ENCODE assay signal across 13 cellular contexts in the genomic region with DNA sequence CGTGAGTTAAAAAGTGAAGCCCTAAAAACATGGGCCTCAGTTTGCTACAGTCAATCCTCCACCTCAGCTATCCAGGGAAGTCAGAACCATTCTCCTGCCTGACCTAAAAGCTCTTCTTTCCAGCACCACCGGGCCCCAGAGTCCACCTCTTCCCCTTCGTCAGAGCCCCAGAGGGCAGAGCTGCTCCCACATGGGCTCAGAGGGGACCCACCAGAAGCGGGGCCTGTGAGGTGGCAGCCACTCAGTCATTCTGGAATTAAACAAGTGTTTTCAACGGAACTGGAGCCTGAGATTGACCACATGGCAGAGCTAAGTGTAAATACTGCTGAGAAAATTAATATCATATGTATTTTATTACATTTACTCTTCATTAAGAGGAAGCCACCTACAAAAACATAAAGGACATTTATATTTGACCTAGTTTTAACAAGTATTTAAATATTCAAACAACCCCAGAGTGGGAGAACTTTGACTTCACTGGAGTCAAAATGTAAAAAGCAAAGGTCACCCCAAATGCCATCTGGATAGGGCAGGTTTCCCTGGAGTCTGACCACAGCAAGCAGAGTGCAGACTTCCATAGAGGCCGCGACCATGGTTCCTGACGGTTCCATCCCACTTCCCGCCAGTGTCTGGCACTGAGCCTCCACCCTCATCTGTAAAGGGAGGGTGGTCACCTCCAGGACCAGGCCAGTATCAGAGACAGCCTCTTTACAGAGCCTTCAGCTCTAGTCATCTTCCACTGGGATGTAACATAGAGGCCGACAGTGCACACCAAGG. TPM values are rescaled to one million over a fixed set of nuclear protein-coding genes. Genes with fewer than 3 reads are reported as not detected.
DNase-seq lines count a peak whose midpoint lies in the region; ATAC-seq, FAIRE-seq and TF ChIP-seq lines count a peak whose summit lies in the region.
"Had no signal": no experiment of that assay in that cellular context is flagged by ENCODE, and none has a peak within 500 bp of the region (broad histone marks: within the 10 kb centered on the region; RNA-seq: fewer than 3 reads in every experiment).

No MANE protein-coding gene starts in this region.

- H3K36me3 ChIP-seq in heart right ventricle: peaks cover 0 to 31% (median 20%) of the 10 kb centered on the region in 9 donors
- no peaks in the 10 kb centered on the region for H3K36me3 ChIP-seq in kidney (ENCODE audit: control insufficient read depth in 1 of 2, insufficient read depth in 2 of 2, low read length in 2 of 2)
- H3K36me3 ChIP-seq in thyroid gland: peaks cover 3 to 7% of the 10 kb centered on the region in 2 donors
- peaks cover 20% of the 10 kb centered on the region for H3K36me3 ChIP-seq in WERI-Rb-1

- WGBS in heart right ventricle, 2 donors: 58 to 68% methylated on average over 10 of the region's 10 CpGs
- WGBS in thyroid gland, 2 donors: 66 to 71% methylated on average over 9 to 10 of the region's 10 CpGs

- peaks cover 9 to 44% (median 25%) of the 10 kb centered on the region in 9 donors for H3K4me1 ChIP-seq in heart right ventricle
- H3K4me1 ChIP-seq in kidney (ENCODE audit: control insufficient read depth in 1 of 2, insufficient read depth in 1 of 2, low read depth in 1 of 2, low read length in 2 of 2): peaks cover 0 to 9% of the 10 kb centered on the region in 2 donors
- H3K4me1 ChIP-seq in thyroid gland: peaks cover 19 to 46% of the 10 kb centered on the region in 2 donors

- no peak overlapping the region for H3K9ac ChIP-seq in kidney (ENCODE audit: low read length in 2 of 2)

- H3K27ac ChIP-seq in heart right ventricle (peak overlapping the region in 6 of 10 donors; percentile 23 to 62 (median 40)), kidney (ENCODE audit: low read depth in 2 of 2, low read length in 2 of 2) (no peak overlapping the region), thyroid gland (no peak overlapping the region), WERI-Rb-1 (no peak overlapping the region)
- H3K27ac ChIP-seq: epithelial cell of prostate had no signal

- H3K4me3 ChIP-seq in heart right ventricle (no peak overlapping the region), kidney (ENCODE audit: low read length in 2 of 2) (no peak overlapping the region), thyroid gland (replicated peaks in 1 of 3) (no peak overlapping the region), WERI-Rb-1 (ENCODE audit: low read depth, low read length) (no peak overlapping the region)

- in situ Hi-C loops in GM13977 (cut with MboI; ENCODE audit: low pct_unique_long_range_greater_than_20kb, low sequenced_read_pairs, unreplicated experiment): no loop called here

- DNase-seq in heart right ventricle (no peak), Right ventricle myocardium superior (no peak), activated B cell treated with CpG ODN at 0.5 μM for 24 hours (no peak), kidney (peak; percentile 72), thyroid gland (peak; percentile 28 to 32), GM13977 (ENCODE audit: low spot score) (no peak), HTR-8/SVneo (ENCODE audit: insufficient read length, low spot score) (no peak), WERI-Rb-1 (no peak)
- DNase-seq: COR-L47; MM.1S; NK-92 treated with Interleukin-12 subunit alpha and Interleukin-12 subunit beta, amount 100 ng/mL, for 24 hours had no signal

- H3K4me3 Mint-ChIP-seq in activated B cell treated with CpG ODN at 0.5 μM for 24 hours: peak overlapping the region; percentile 66

- no peak for TF ChIP-seq POLR2A in thyroid gland (IDR thresholded peaks at IDR 0.05)

- H3K9me3 ChIP-seq in heart right ventricle: peaks cover 0 to 24% (median 3%) of the 10 kb centered on the region in 11 donors
- H3K9me3 ChIP-seq in kidney (ENCODE audit: control insufficient read depth in 1 of 2, low read length in 2 of 2): peaks cover 0 to 8% of the 10 kb centered on the region in 2 donors
- H3K9me3 ChIP-seq in thyroid gland: no peaks in the 10 kb centered on the region
- H3K9me3 ChIP-seq in WERI-Rb-1 (ENCODE audit: severe bottlenecking): peaks cover 28% of the 10 kb centered on the region

- no peaks in the 10 kb centered on the region for H3K27me3 Mint-ChIP-seq in activated B cell treated with CpG ODN at 0.5 μM for 24 hours

- no peaks in the 10 kb centered on the region for H3K27me3 ChIP-seq in heart right ventricle
- H3K27me3 ChIP-seq in thyroid gland: no peaks in the 10 kb centered on the region
- H3K27me3 ChIP-seq in WERI-Rb-1 (ENCODE audit: insufficient read depth, low read depth, severe bottlenecking): no peaks in the 10 kb centered on the region

- CTCF ChIA-PET in activated B cell treated with CpG ODN at 0.5 μM for 24 hours (lab: Charles Lee): interaction anchor here (0.8 to 1.0 kb wide), 2 partner anchors 14 to 22 kb away, joined by 3 read pairs; a partner anchor contains a TSS

- peak overlapping the region; percentile 53 for H3K27ac Mint-ChIP-seq in activated B cell treated with CpG ODN at 0.5 μM for 24 hours

- FAIRE-seq in kidney (lab: Jason Lieb, UNC): no peak
- no peak for FAIRE-seq in HTR-8/SVneo (lab: Jason Lieb, UNC)
- FAIRE-seq: TTC549 had no signal

- no peak for TF ChIP-seq CTCF in heart right ventricle (IDR thresholded peaks at IDR 0.05)
- no peak for TF ChIP-seq CTCF in activated B cell treated with CpG ODN at 0.5 μM for 24 hours (IDR thresholded peaks at IDR 0.05)
- TF ChIP-seq CTCF in kidney (IDR thresholded peaks at IDR 0.05; ENCODE audit: borderline replicate concordance, extremely low read depth, insufficient read depth): no peak
- no peak for TF ChIP-seq CTCF in thyroid gland (IDR thresholded peaks at IDR 0.05)
- TF ChIP-seq CTCF in GM13977 (IDR thresholded peaks at IDR 0.05; ENCODE audit: extremely low read depth, insufficient read depth, missing control alignments): no peak
- no peak for TF ChIP-seq CTCF in WERI-Rb-1 (IDR thresholded peaks at IDR 0.05; ENCODE audit: low read depth, low read length)

- peaks cover 20% of the 10 kb centered on the region for H3K36me3 Mint-ChIP-seq in activated B cell treated with CpG ODN at 0.5 μM for 24 hours (ENCODE audit: low read depth)

- POLR2A ChIA-PET in activated B cell treated with CpG ODN at 0.5 μM for 24 hours (lab: Charles Lee): interaction anchor here (0.6 to 1.3 kb wide), 3 partner anchors 11 to 125 kb away, joined by 3 to 7 read pairs (median 5); a partner anchor contains a TSS

- intact Hi-C loops in heart right ventricle (cut with DNase I) (loop anchor here in 5 of 10 donors (2.0 to 10.0 kb wide), 5 partner anchors 13 to 319 kb away; a partner anchor contains a TSS), Right ventricle myocardium superior (cut with DNase I) (loop anchor here (5.0 kb wide), 1 partner anchor 121 kb away; no protein-coding TSS in a partner anchor), activated B cell treated with CpG ODN at 0.5 μM for 24 hours (cut with micrococcal nuclease) (loop anchor here (2.0 to 10.0 kb wide), 4 partner anchors 116 to 477 kb away; a partner anchor contains a TSS), kidney (cut with DNase I) (no loop called here), thyroid gland (cut with DNase I) (loop anchor here (5.0 to 10.0 kb wide), 2 partner anchors 51 to 119 kb away; no protein-coding TSS in a partner anchor)

- no peaks in the 10 kb centered on the region for H3K9me3 Mint-ChIP-seq in activated B cell treated with CpG ODN at 0.5 μM for 24 hours

- peaks cover 12% of the 10 kb centered on the region for H3K4me1 Mint-ChIP-seq in activated B cell treated with CpG ODN at 0.5 μM for 24 hours

- ATAC-seq in heart right ventricle (no peak), Right ventricle myocardium superior (ENCODE audit: poor library complexity) (no peak), activated B cell treated with CpG ODN at 0.5 μM for 24 hours (ENCODE audit: low read depth) (no peak)

RNA-seq across cellular contexts. Expression of a gene that starts 1.8 kb away (rescaled TPM):
- 10 to 100 TPM; 56.9 to 80.9 (median 72.6) TPM for total RNA-seq in heart right ventricle
- 10 to 100 TPM; 14.9 to 70.0 TPM for polyA plus RNA-seq in heart right ventricle
- 66.5 TPM for total RNA-seq in Right ventricle myocardium superior
- total RNA-seq in activated B cell treated with CpG ODN at 0.5 μM for 24 hours: 63.2 and 66.0 TPM in 2 replicates
- 88.6 TPM for total RNA-seq in kidney
- polyA plus RNA-seq in kidney (ENCODE audit: insufficient read depth, low read depth, low replicate concordance): 89.9 TPM
- total RNA-seq in thyroid gland: 100 to 1,000 TPM in 1 of 4 donors, 10 to 100 TPM in 3; 65.7 to 127 (median 87.8) TPM

RNA-seq across cellular contexts. Expression of a gene that starts 14.4 kb away (rescaled TPM):
- total RNA-seq in heart right ventricle: 10 to 100 TPM; 58.1 to 89.5 (median 67.0) TPM
- polyA plus RNA-seq in heart right ventricle: 10 to 100 TPM; 39.6 to 59.3 TPM
- 64.5 TPM for total RNA-seq in Right ventricle myocardium superior
- total RNA-seq in activated B cell treated with CpG ODN at 0.5 μM for 24 hours: 102 and 108 TPM in 2 replicates
- 86.0 TPM for total RNA-seq in kidney
- 39.4 TPM for polyA plus RNA-seq in kidney (ENCODE audit: insufficient read depth, low read depth, low replicate concordance)
- total RNA-seq in thyroid gland: 100 to 1,000 TPM in 1 of 4 donors, 10 to 100 TPM in 3; 90.4 to 127 (median 95.3) TPM

RNA-seq across cellular contexts. Expression of a gene that starts 57.5 kb away (rescaled TPM):
- total RNA-seq in heart right ventricle (100 to 1,000 TPM; 109 to 188 (median 148) TPM), Right ventricle myocardium superior (133 TPM), activated B cell treated with CpG ODN at 0.5 μM for 24 hours (35.3 and 36.6 TPM in 2 replicates), kidney (378 TPM), thyroid gland (100 to 1,000 TPM; 256 to 374 (median 309) TPM)
- polyA plus RNA-seq in heart right ventricle (100 to 1,000 TPM; 122 to 172 TPM), kidney (ENCODE audit: insufficient read depth, low read depth, low replicate concordance) (187 TPM)

Comparison
In these comparisons a context has a peak if more than half of its experiments do, and no peak if none do; other contexts are left out.
1. DNase-seq: peak in kidney (single experiment) and thyroid gland (2 of 2); none in heart right ventricle (0 of 2), Right ventricle myocardium superior (single experiment), activated B cell treated with CpG ODN at 0.5 μM for 24 hours (single experiment), GM13977 (single experiment), HTR-8/SVneo (single experiment) and WERI-Rb-1 (single experiment).
2. H3K27ac ChIP-seq: peak in heart right ventricle (6 of 10); none in kidney (0 of 2), thyroid gland (0 of 3) and WERI-Rb-1 (single experiment).